Comparison of ENCODE assay signal across 16 cellular contexts in genomic region chr1:17161137-17161700, GRCh38. TPM values are rescaled to one million over a fixed set of nuclear protein-coding genes. Genes with fewer than 3 reads are reported as not detected.
DNase-seq lines count a peak whose midpoint lies in the region; ATAC-seq and TF ChIP-seq lines count a peak whose summit lies in the region.
"Had no signal": no experiment of that assay in that cellular context is flagged by ENCODE, and none has a peak within 500 bp of the region (broad histone marks: within the 10 kb centered on the region; RNA-seq: fewer than 3 reads in every experiment).

No MANE protein-coding gene starts in this region.

- H3K18ac ChIP-seq in IMR-90 (ENCODE audit: low read depth, low read length): 0 out of 2 replicates have a peak overlapping the region, but pooled peaks have one; percentile 20

- H2BK5ac ChIP-seq in IMR-90 (ENCODE audit: low read depth, low read length, poor library complexity, severe bottlenecking): no peak overlapping the region

- no peaks in the 10 kb centered on the region for H3K9me1 ChIP-seq in IMR-90 (ENCODE audit: insufficient read depth, low read length)

- H3K4me3 ChIP-seq in GM12865 (ENCODE audit: low read depth, low read length) (no peak overlapping the region), IMR-90 (ENCODE audit: insufficient read depth, low read depth, low read length) (no peak overlapping the region)
- H3K4me3 ChIP-seq: left ventricle myocardium inferior, SJSA1 had no signal

- peak overlapping the region; percentile 59; the same call in 1 of the 2 replicates for H2BK120ac ChIP-seq in IMR-90 (ENCODE audit: low read depth, low read length)

- H2BK15ac ChIP-seq in IMR-90 (ENCODE audit: low read depth, low read length): peak overlapping the region; percentile 32; the same call in 1 of the 3 replicates

- H3K14ac ChIP-seq in IMR-90 (replicated peaks; ENCODE audit: low read depth, low read length): no peak overlapping the region

- H3K23ac ChIP-seq in IMR-90 (ENCODE audit: low read depth, low read length): no peak overlapping the region

- H4K8ac ChIP-seq in IMR-90 (ENCODE audit: low read depth in 2 of 2, low read length in 2 of 2): peak overlapping the region in 1 of 2 experiments; percentile 79; a peak in 3 of 4 replicates

- BruUV-seq in IMR-90 (replicated peaks; lab: Mats Ljungman, UMichigan): no TSS peak

- no peak overlapping the region for H3K9ac ChIP-seq in IMR-90 (ENCODE audit: low read depth, low read length)

- intact Hi-C loops in IMR-90 (cut with micrococcal nuclease): no loop called here

- peak; percentile 50 for DNase-seq in GM12865 (ENCODE audit: low read depth)
- peak; percentile 11 for DNase-seq in IMR-90
- DNase-seq in SK-MEL-5 (ENCODE audit: low read depth, low spot score): peak; percentile 20
- peak; percentile 14 for DNase-seq in islet precursor cell
- no peak for DNase-seq in substantia nigra (lab: John Stamatoyannopoulos, UW)
- DNase-seq in T-helper 9 cell: no peak
- DNase-seq: CD4-positive, alpha-beta memory T cell; left ventricle myocardium inferior; NCI-H1092; NCI-H446 had no signal

- H2AFZ ChIP-seq in IMR-90 (replicated peaks; ENCODE audit: low read length, poor library complexity): peak overlapping the region; percentile 85

- in situ Hi-C loops in IMR-90 (cut with MboI; ENCODE audit: low sequenced_read_pairs) (no loop called here), SK-MEL-5 (cut with HindIII; ENCODE audit: low pct_unique_long_range_greater_than_20kb, low sequenced_read_pairs) (no loop called here)

- no peaks in the 10 kb centered on the region for H3K36me3 ChIP-seq in IMR-90 (ENCODE audit: control insufficient read depth, insufficient read depth, low read length)
- H3K36me3 ChIP-seq: left ventricle myocardium inferior, SJSA1 had no signal

- no peaks in the 10 kb centered on the region; the same call in 1 of the 2 replicates for H3K27me3 ChIP-seq in IMR-90 (ENCODE audit: control insufficient read depth, insufficient read depth, low read length)
- H3K27me3 ChIP-seq: SJSA1 had no signal

- H2AK5ac ChIP-seq in IMR-90 (ENCODE audit: low read depth, low read length): no peak overlapping the region

- no peaks in the 10 kb centered on the region for H3K79me1 ChIP-seq in IMR-90 (ENCODE audit: low read depth in 1 of 2, low read length in 2 of 2)

- no peak overlapping the region for H3K4me2 ChIP-seq in IMR-90 (ENCODE audit: low read depth, low read length)

- H3K4ac ChIP-seq in IMR-90 (ENCODE audit: low read depth, low read length): 0 out of 2 replicates have a peak overlapping the region, but pooled peaks have one; percentile 43

- ATAC-seq in IMR-90 (ENCODE audit: low read depth) (no peak), HG03565 (IDR thresholded peaks at IDR 0.05; ENCODE audit: unreplicated experiment) (no peak)
- ATAC-seq: activated CD4-positive, CD25-positive, alpha-beta regulatory T cell treated with anti-CD3 and anti-CD28 coated beads, Interleukin-2, amount 50 U/mL, for 24 hours; activated T-helper 17 cell treated with anti-CD3 and anti-CD28 coated beads, Interleukin-2, amount 50 U/mL, for 72 hours had no signal

- POLR2A ChIA-PET in IMR-90 (lab: Charles Lee; ENCODE audit: unreplicated experiment): no interaction called here

- TF ChIP-seq CTCF in GM12865 (IDR thresholded peaks at IDR 0.05; ENCODE audit: insufficient read depth, low read depth, low read length, missing control alignments) (no peak), IMR-90 (conservative IDR thresholded peaks at IDR 0.05; ENCODE audit: low read depth, low read length) (no peak)

- dilution Hi-C loops in IMR-90 (cut with HindIII; ENCODE audit: low sequenced_read_pairs, unreplicated experiment): no loop called here

- H2BK20ac ChIP-seq in IMR-90 (ENCODE audit: low read depth, low read length): 0 out of 2 replicates have a peak overlapping the region, but pooled peaks have one; percentile 22

- H4K91ac ChIP-seq in IMR-90 (ENCODE audit: insufficient read depth, low read depth, low read length): peak overlapping the region; percentile 73

- peak overlapping the region; percentile 9; the same call in 1 of the 2 replicates for H4K5ac ChIP-seq in IMR-90 (ENCODE audit: low read depth, low read length)

- CTCF ChIA-PET in IMR-90 (lab: Yijun Ruan, JAX): no interaction called here

- TF ChIP-seq POLR2A in IMR-90 (IDR thresholded peaks at IDR 0.05; ENCODE audit: low read depth, low read length): no peak

- no peaks in the 10 kb centered on the region for H4K20me1 ChIP-seq in IMR-90 (ENCODE audit: insufficient read depth, low read length)

- H3K27ac ChIP-seq in IMR-90 (ENCODE audit: insufficient read depth, low read length) (no peak overlapping the region), substantia nigra (ENCODE audit: low read depth, low read length, poor library complexity, severe bottlenecking) (no peak overlapping the region)
- H3K27ac ChIP-seq: HL-60, left ventricle myocardium inferior, SJSA1 had no signal

- no peak for TF ChIP-seq RAD21 in IMR-90 (IDR thresholded peaks at IDR 0.05; ENCODE audit: low read length)

- H2AK9ac ChIP-seq in IMR-90 (replicated peaks; ENCODE audit: low read depth, low read length, poor library complexity): no peak overlapping the region

- H3K9me3 ChIP-seq in IMR-90 (ENCODE audit: control insufficient read depth, insufficient read depth, low read length): peaks cover 1% of the 10 kb centered on the region; the same call in 1 of the 2 replicates

- no peaks in the 10 kb centered on the region for H3K4me1 ChIP-seq in IMR-90 (ENCODE audit: control insufficient read depth, insufficient read depth, low read length)
- H3K4me1 ChIP-seq: left ventricle myocardium inferior, SJSA1 had no signal

- no CpG with 5 or more reads among the region's 3 CpGs for WGBS in IMR-90 (ENCODE audit: extremely low coverage in 2 of 2, insufficient read length in 1 of 2), 2 experiments

- H3K56ac ChIP-seq in IMR-90 (ENCODE audit: extremely low read depth, insufficient read depth, low read length): no peak overlapping the region

TF ChIP-seq in IMR-90, 13 proteins besides CTCF, POLR2A, EP300 and RAD21:
- peak; percentile 66 for TF ChIP-seq USF2 (IDR thresholded peaks at IDR 0.05; ENCODE audit: low read depth, low read length)
- TF ChIP-seq MAFK (IDR thresholded peaks at IDR 0.05; ENCODE audit: low read depth, low read length): no peak
TF ChIP-seq in IMR-90: peak in this region for 1.

RNA-seq across cellular contexts. Expression of gene PADI2, which starts 42.0 kb away (rescaled TPM):
- total RNA-seq in IMR-90 (2012; rRNA removed): not detected in 2 replicates
- polyA plus RNA-seq in IMR-90 (2012; rRNA removed): not detected in 2 replicates
- polyA plus RNA-seq in IMR-90 (2012; cell fraction: cytosol; rRNA removed): not detected in 2 replicates
- polyA plus RNA-seq in IMR-90 (2012; cell fraction: nucleus; rRNA removed; ENCODE audit: low replicate concordance): not detected in 2 replicates
- total RNA-seq in SK-MEL-5 (2014; rRNA removed; shearing (Covaris generic)): 1.7 and 2.4 TPM in 2 replicates
- 1.2 and 1.6 TPM in 2 replicates for polyA plus RNA-seq in SK-MEL-5 (2015; cell fraction: cytosol; rRNA removed)
- 0.47 and 0.98 TPM in 2 replicates for polyA plus RNA-seq in SK-MEL-5 (2015; cell fraction: nucleus; rRNA removed)
- total RNA-seq: SJSA1 had no signal
- polyA plus RNA-seq: CD4-positive, alpha-beta memory T cell had no signal

RNA-seq across cellular contexts. Expression of gene PADI1, which starts 43.7 kb away (rescaled TPM):
- total RNA-seq in IMR-90 (2012; rRNA removed): not detected in 2 replicates
- polyA plus RNA-seq in IMR-90 (2012; rRNA removed): 0.13 and 0.17 TPM in 2 replicates
- 0.04 TPM in 1 of 2 replicates, not detected in the other for polyA plus RNA-seq in IMR-90 (2012; cell fraction: cytosol; rRNA removed)
- polyA plus RNA-seq in IMR-90 (2012; cell fraction: nucleus; rRNA removed; ENCODE audit: low replicate concordance): 0.14 and 0.21 TPM in 2 replicates
- total RNA-seq in SK-MEL-5 (2014; rRNA removed; shearing (Covaris generic)): 0.35 TPM in 1 of 2 replicates, not detected in the other
- 0.08 TPM in 1 of 2 replicates, not detected in the other for polyA plus RNA-seq in SK-MEL-5 (2015; cell fraction: cytosol; rRNA removed)
- 0.66 and 1.2 TPM in 2 replicates for polyA plus RNA-seq in SK-MEL-5 (2015; cell fraction: nucleus; rRNA removed)
- total RNA-seq: activated T-helper 17 cell treated with anti-CD3 and anti-CD28 coated beads, Interleukin-2, amount 50 U/mL, for 72 hours; CD4-positive, alpha-beta memory T cell; left ventricle myocardium inferior; skeletal muscle tissue had no signal
- polyA plus RNA-seq: CD4-positive, alpha-beta memory T cell had no signal

Comparison
In these comparisons a context has a peak if more than half of its experiments do, and no peak if none do; other contexts are left out.
1. DNase-seq: peak in GM12865 (single experiment), IMR-90 (single experiment), SK-MEL-5 (single experiment) and islet precursor cell (single experiment); none in substantia nigra (0 of 49) and T-helper 9 cell (single experiment).